Comparison of ENCODE assay signal across 8 cellular contexts in genomic region chr3:190566043-190566933, GRCh38. TPM values are rescaled to one million over a fixed set of nuclear protein-coding genes. Genes with fewer than 3 reads are reported as not detected.
DNase-seq lines count a peak whose midpoint lies in the region; ATAC-seq lines count a peak whose summit lies in the region.

No MANE protein-coding gene starts in this region.

- DNase-seq in NCI-H510A (lab: John Stamatoyannopoulos, UW) (peak; percentile 30), globus pallidus (ENCODE audit: low spot score) (peak; percentile 47), posterior cingulate gyrus (peak in 8 of 10 donors; percentile 11 to 85 (median 46)), NCI-H1417 treated with DMSO at 0.1 percent for 48 hours (lab: John Stamatoyannopoulos, UW) (no peak)
- peak; percentile 82 to 87 for DNase-seq in activated T-cell treated with anti-CD3 and anti-CD28 coated beads, Interleukin-2, amount 50 U/mL, for 72 hours

- ATAC-seq in GM18909 (IDR thresholded peaks at IDR 0.05; ENCODE audit: poor library complexity, unreplicated experiment) (peak; percentile 68), GM18498 (IDR thresholded peaks at IDR 0.05; ENCODE audit: unreplicated experiment) (no peak), GM19452 (IDR thresholded peaks at IDR 0.05; ENCODE audit: unreplicated experiment) (no peak)
- peak; percentile 92 to 97 for ATAC-seq in activated T-cell treated with anti-CD3 and anti-CD28 coated beads, Interleukin-2, amount 50 U/mL, for 72 hours (replicated peaks in 1 of 2)

- peaks cover 4% of the 10 kb centered on the region in 2 donors for H3K9me3 Mint-ChIP-seq in activated T-cell treated with anti-CD3 and anti-CD28 coated beads, Interleukin-2, amount 50 U/mL, for 72 hours

- peaks cover 90% of the 10 kb centered on the region for H3K4me1 Mint-ChIP-seq in activated T-cell treated with anti-CD3 and anti-CD28 coated beads, Interleukin-2, amount 50 U/mL, for 72 hours (ENCODE audit: low read depth)

- intact Hi-C loops in posterior cingulate gyrus (cut with DNase I) = no loop called here

- peaks cover 14 to 31% of the 10 kb centered on the region in 2 donors for H3K36me3 Mint-ChIP-seq in activated T-cell treated with anti-CD3 and anti-CD28 coated beads, Interleukin-2, amount 50 U/mL, for 72 hours (ENCODE audit: insufficient read depth in 2 of 2)

- H3K27me3 Mint-ChIP-seq in activated T-cell treated with anti-CD3 and anti-CD28 coated beads, Interleukin-2, amount 50 U/mL, for 72 hours (ENCODE audit: low read depth) = no peaks in the 10 kb centered on the region

- peak overlapping the region; percentile 27 to 38 for H3K4me3 Mint-ChIP-seq in activated T-cell treated with anti-CD3 and anti-CD28 coated beads, Interleukin-2, amount 50 U/mL, for 72 hours

- peak overlapping the region; percentile 98 for H3K27ac Mint-ChIP-seq in activated T-cell treated with anti-CD3 and anti-CD28 coated beads, Interleukin-2, amount 50 U/mL, for 72 hours

RNA-seq across cellular contexts. Expression of gene IL1RAP, which starts 52.4 kb away (rescaled TPM):
- total RNA-seq in activated T-cell treated with anti-CD3 and anti-CD28 coated beads, Interleukin-2, amount 50 U/mL, for 72 hours = 10 to 100 TPM; 14.1 to 20.3 TPM

Comparison
In these comparisons a context has a peak if more than half of its experiments do, and no peak if none do; other contexts are left out.
1. ATAC-seq: peak in GM18909 (single experiment) and activated T-cell treated with anti-CD3 and anti-CD28 coated beads, Interleukin-2, amount 50 U/mL, for 72 hours (2 of 2); none in GM18498 (single experiment) and GM19452 (single experiment).